In the genomic region with DNA sequence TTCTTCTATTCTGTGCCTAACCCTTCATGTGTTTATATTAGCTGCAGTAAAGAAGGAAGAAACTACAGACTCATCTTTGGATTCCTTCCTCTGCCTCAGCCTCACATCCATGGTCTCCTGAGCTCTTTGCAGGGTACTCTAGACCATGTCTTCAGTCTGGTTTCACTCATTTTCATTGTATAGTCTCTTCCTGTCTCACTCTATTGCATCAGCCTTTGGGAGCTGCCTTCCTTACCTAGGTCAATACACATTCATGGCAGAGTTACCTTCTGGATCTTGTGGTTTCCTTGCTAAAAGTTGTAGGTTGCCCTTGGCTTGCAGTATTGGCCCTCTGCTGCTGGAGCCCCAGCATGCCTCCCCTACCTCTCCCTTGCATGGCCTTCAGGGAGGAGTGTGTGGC, we compare ENCODE assay signal across 1 cellular context.
A peak's percentile ranks its signal among the peaks of the same experiment; 100 is the strongest.
TF ChIP-seq lines count a peak whose summit lies in the region.

No MANE protein-coding gene starts in this region.

TF ChIP-seq in HepG2, 621 proteins besides CTCF, POLR2A, EP300 and RAD21:
- TF ChIP-seq NR3C1 (CRISPR knock-in tag; IDR thresholded peaks at IDR 0.05): no peak
- 0 out of 2 replicates have a peak, but pooled peaks have one; percentile 35 for TF ChIP-seq CEBPG (CRISPR knock-in tag; IDR thresholded peaks at IDR 0.05)
- TF ChIP-seq ZSCAN29 (CRISPR knock-in tag; conservative IDR thresholded peaks at IDR 0.05): no peak
- no peak for TF ChIP-seq DMTF1 (CRISPR knock-in tag; IDR thresholded peaks at IDR 0.05)
- peak in 1 of 2 experiments; percentile 81; a peak in 2 of 4 replicates for TF ChIP-seq ATF4 (CRISPR knock-in tag; IDR thresholded peaks at IDR 0.05)
